ENCODE assay signal across 21 cellular contexts in the genomic region with DNA sequence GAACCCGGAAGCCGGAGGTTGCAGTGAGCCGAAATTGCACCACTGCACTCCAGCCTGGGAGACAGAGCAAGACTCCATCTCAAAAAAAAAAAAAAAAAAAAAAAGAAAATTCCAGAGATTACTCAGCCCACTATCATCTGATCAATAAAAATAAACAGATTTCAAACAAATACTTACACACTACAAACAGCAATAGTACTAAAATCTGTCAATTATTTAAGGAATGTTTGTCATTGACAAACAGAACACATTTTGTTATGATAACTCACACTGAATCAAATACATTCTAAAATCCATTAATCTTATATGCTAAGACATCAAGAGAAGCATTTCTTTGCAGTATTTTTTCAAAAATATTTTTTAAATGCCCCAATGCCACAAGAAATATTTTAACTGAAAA.
"Had no signal": no experiment of that assay in that cellular context is flagged by ENCODE, and none has a peak within 500 bp of the region (broad histone marks: within the 10 kb centered on the region; RNA-seq: fewer than 3 reads in every experiment).

No MANE protein-coding gene starts in this region.

- H3K4me1 ChIP-seq: colonic mucosa, foreskin keratinocyte had no signal

- H3K4me3 ChIP-seq: colonic mucosa, lower lobe of right lung, tibial artery had no signal

- H3K36me3 ChIP-seq: colonic mucosa, lower lobe of right lung, tibial artery had no signal

- ATAC-seq: activated CD4-positive, CD25-positive, alpha-beta regulatory T cell treated with anti-CD3 and anti-CD28 coated beads, Interleukin-2, amount 50 U/mL, for 24 hours; activated CD8-positive, alpha-beta T cell treated with anti-CD3 and anti-CD28 coated beads, Interleukin-2, amount 10 ng/mL, durations not matched to agents 7 days and 5 days; foreskin keratinocyte; lower lobe of right lung; natural killer cell had no signal

- H3K9me3 ChIP-seq: colonic mucosa, lower lobe of right lung, tibial artery had no signal

- DNase-seq: activated CD4-positive, alpha-beta T cell treated with anti-CD3 and anti-CD28 coated beads, Interleukin-2, amount 10 ng/mL, durations not matched to agents 7 days and 5 days; activated CD8-positive, alpha-beta T cell treated with anti-CD3 and anti-CD28 coated beads, Interleukin-2, amount 10 ng/mL, durations not matched to agents 7 days and 5 days; activated effector memory CD4-positive, alpha-beta T cell treated with Interleukin-2 at 50 U/mL for 16 hours; activated naive CD4-positive, alpha-beta T cell treated with anti-CD3 and anti-CD28 coated beads, Interleukin-2, amount 10 ng/mL, durations not matched to agents 7 days and 5 days; activated T-cell treated with anti-CD3 and anti-CD28 coated beads, Interleukin-2, amount 50 U/mL, for 48 hours; aorta; colonic mucosa; endodermal cell; foreskin keratinocyte; glutamatergic neuron; hippocampal formation; islet precursor cell; lower lobe of right lung; natural killer cell; posterior cingulate gyrus; stimulated activated CD4-positive, alpha-beta T cell treated with anti-CD3 and anti-CD28 coated beads, Interleukin-2, amount 100 ng/mL, for 24 hours; stimulated activated naive CD4-positive, alpha-beta T cell treated with Interleukin-2 at 50 U/mL for 16 hours; T1000; tibial artery had no signal

- H3K27me3 ChIP-seq: colonic mucosa, foreskin keratinocyte, tibial artery had no signal

- H3K27ac ChIP-seq: colonic mucosa, epithelial cell of prostate, foreskin keratinocyte, lower lobe of right lung, tibial artery had no signal
